ENCODE assay signal across 1 cellular context in genomic region chr16:74679983-74680382, GRCh38.
TF ChIP-seq lines count a peak whose summit lies in the region.

No MANE protein-coding gene starts in this region.

TF ChIP-seq in GM23338, 12 proteins besides CTCF, POLR2A, EP300 and RAD21:
- TF ChIP-seq, protein P1, sequence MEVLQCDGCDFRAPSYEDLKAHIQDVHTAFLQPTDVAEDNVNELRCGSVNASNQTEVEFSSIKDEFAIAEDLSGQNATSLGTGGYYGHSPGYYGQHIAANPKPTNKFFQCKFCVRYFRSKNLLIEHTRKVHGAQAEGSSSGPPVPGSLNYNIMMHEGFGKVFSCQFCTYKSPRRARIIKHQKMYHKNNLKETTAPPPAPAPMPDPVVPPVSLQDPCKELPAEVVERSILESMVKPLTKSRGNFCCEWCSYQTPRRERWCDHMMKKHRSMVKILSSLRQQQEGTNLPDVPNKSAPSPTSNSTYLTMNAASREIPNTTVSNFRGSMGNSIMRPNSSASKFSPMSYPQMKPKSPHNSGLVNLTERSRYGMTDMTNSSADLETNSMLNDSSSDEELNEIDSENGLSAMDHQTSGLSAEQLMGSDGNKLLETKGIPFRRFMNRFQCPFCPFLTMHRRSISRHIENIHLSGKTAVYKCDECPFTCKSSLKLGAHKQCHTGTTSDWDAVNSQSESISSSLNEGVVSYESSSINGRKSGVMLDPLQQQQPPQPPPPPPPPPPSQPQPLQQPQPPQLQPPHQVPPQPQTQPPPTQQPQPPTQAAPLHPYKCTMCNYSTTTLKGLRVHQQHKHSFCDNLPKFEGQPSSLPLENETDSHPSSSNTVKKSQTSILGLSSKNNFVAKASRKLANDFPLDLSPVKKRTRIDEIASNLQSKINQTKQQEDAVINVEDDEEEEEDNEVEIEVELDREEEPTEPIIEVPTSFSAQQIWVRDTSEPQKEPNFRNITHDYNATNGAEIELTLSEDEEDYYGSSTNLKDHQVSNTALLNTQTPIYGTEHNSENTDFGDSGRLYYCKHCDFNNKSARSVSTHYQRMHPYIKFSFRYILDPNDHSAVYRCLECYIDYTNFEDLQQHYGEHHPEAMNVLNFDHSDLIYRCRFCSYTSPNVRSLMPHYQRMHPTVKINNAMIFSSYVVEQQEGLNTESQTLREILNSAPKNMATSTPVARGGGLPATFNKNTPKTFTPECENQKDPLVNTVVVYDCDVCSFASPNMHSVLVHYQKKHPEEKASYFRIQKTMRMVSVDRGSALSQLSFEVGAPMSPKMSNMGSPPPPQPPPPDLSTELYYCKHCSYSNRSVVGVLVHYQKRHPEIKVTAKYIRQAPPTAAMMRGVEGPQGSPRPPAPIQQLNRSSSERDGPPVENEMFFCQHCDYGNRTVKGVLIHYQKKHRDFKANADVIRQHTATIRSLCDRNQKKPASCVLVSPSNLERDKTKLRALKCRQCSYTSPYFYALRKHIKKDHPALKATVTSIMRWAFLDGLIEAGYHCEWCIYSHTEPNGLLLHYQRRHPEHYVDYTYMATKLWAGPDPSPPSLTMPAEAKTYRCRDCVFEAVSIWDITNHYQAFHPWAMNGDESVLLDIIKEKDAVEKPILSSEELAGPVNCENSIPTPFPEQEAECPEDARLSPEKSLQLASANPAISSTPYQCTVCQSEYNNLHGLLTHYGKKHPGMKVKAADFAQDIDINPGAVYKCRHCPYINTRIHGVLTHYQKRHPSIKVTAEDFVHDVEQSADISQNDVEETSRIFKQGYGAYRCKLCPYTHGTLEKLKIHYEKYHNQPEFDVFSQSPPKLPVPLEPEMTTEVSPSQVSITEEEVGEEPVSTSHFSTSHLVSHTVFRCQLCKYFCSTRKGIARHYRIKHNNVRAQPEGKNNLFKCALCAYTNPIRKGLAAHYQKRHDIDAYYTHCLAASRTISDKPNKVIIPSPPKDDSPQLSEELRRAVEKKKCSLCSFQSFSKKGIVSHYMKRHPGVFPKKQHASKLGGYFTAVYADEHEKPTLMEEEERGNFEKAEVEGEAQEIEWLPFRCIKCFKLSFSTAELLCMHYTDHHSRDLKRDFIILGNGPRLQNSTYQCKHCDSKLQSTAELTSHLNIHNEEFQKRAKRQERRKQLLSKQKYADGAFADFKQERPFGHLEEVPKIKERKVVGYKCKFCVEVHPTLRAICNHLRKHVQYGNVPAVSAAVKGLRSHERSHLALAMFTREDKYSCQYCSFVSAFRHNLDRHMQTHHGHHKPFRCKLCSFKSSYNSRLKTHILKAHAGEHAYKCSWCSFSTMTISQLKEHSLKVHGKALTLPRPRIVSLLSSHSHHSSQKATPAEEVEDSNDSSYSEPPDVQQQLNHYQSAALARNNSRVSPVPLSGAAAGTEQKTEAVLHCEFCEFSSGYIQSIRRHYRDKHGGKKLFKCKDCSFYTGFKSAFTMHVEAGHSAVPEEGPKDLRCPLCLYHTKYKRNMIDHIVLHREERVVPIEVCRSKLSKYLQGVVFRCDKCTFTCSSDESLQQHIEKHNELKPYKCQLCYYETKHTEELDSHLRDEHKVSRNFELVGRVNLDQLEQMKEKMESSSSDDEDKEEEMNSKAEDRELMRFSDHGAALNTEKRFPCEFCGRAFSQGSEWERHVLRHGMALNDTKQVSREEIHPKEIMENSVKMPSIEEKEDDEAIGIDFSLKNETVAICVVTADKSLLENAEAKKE (CRISPR knock-in tag; IDR thresholded peaks at IDR 0.05): no peak
- TF ChIP-seq STAT1 (IDR thresholded peaks at IDR 0.05; ENCODE audit: unreplicated experiment): no peak
- TF ChIP-seq ZNF331 (CRISPR knock-in tag; IDR thresholded peaks at IDR 0.05; ENCODE audit: low read depth): no peak
- no peak for TF ChIP-seq EZH2 (IDR thresholded peaks at IDR 0.05; ENCODE audit: low read depth, unreplicated experiment)
- TF ChIP-seq JUNB (IDR thresholded peaks at IDR 0.05; ENCODE audit: unreplicated experiment): no peak
- no peak for TF ChIP-seq EZH2phosphoT487 (IDR thresholded peaks at IDR 0.05; ENCODE audit: unreplicated experiment)
- no peak for TF ChIP-seq POLR2AphosphoS5 (IDR thresholded peaks at IDR 0.05; ENCODE audit: low read depth)
- no peak for TF ChIP-seq CREB1 (CRISPR knock-in tag; IDR thresholded peaks at IDR 0.05; ENCODE audit: low read depth)
TF ChIP-seq in GM23338: peak in this region for 0.
